Comparison of ENCODE assay signal across 7 cellular contexts in genomic region chr6:122789078-122789861, GRCh38. TPM values are rescaled to one million over a fixed set of nuclear protein-coding genes. Genes with fewer than 3 reads are reported as not detected.
DNase-seq lines count a peak whose midpoint lies in the region; ATAC-seq and TF ChIP-seq lines count a peak whose summit lies in the region.

SMPDL3A (plus strand) TSS chr6:122789258; CDS start chr6:122789347, 89 bp downstream.

- H3K9me3 ChIP-seq in HUES64 (ENCODE audit: insufficient read depth, low read depth, low read length), result no peaks in the 10 kb centered on the region
- no peaks in the 10 kb centered on the region for H3K9me3 ChIP-seq in PC-3 (ENCODE audit: low read length)

- peak; percentile 28 for TF ChIP-seq CTCF in GM10248 (IDR thresholded peaks at IDR 0.05; ENCODE audit: control extremely low read depth, extremely low read depth, low read depth, missing control alignments)
- peak; percentile 63 for TF ChIP-seq CTCF in PC-3 (conservative IDR thresholded peaks at IDR 0.05; ENCODE audit: low read depth, low read length)
- TF ChIP-seq CTCF in astrocyte of the spinal cord (IDR thresholded peaks at IDR 0.05; ENCODE audit: low read depth, low read length), result peak; percentile 53
- TF ChIP-seq CTCF in progenitor cell of endocrine pancreas (IDR thresholded peaks at IDR 0.05; ENCODE audit: unreplicated experiment), result peak; percentile 59

- peak within 1 kb of the TSS; percentile 96 for H2AFZ ChIP-seq in PC-3 (ENCODE audit: low read length)

- CTCF ChIA-PET in GM10248 (lab: Yijun Ruan, JAX), result interaction anchor here (1.2 to 2.2 kb wide), 3 partner anchors 11 to 50 kb away, joined by 3 to 25 read pairs (median 5); no protein-coding TSS in a partner anchor
- CTCF ChIA-PET in PC-3 (lab: Charles Lee), result interaction anchor here (0.6 to 1.0 kb wide), 2 partner anchors 9 to 49 kb away, joined by 3 to 7 read pairs; no protein-coding TSS in a partner anchor

- in situ Hi-C loops in astrocyte of the spinal cord (cut with HindIII; ENCODE audit: low sequenced_read_pairs), result no loop called here

- peaks cover 41% of the 10 kb centered on the region for H3K27me3 ChIP-seq in HUES64 (ENCODE audit: insufficient read depth, low read length)
- no peaks in the 10 kb centered on the region for H3K27me3 ChIP-seq in PC-3 (ENCODE audit: low read length)

- no peaks in the 10 kb centered on the region for H4K20me1 ChIP-seq in PC-3 (ENCODE audit: low read length)

- peaks cover 24% of the 10 kb centered on the region for H3K4me1 ChIP-seq in HUES64 (ENCODE audit: insufficient read depth, low read length)
- H3K4me1 ChIP-seq in PC-3 (ENCODE audit: insufficient read depth, low read length), result peaks cover 27% of the 10 kb centered on the region

- H3K36me3 ChIP-seq in HUES64 (ENCODE audit: insufficient read depth, low read length) (no peaks in the 10 kb centered on the region), PC-3 (ENCODE audit: low read depth, low read length) (no peaks in the 10 kb centered on the region)

- peak; percentile 58 for DNase-seq in GM10248 (ENCODE audit: extremely low spot score)
- peak; percentile 72 for DNase-seq in PC-3
- peak; percentile 90 for DNase-seq in astrocyte of the spinal cord (ENCODE audit: low read depth, low spot score)
- DNase-seq in hippocampal formation (lab: John Stamatoyannopoulos, UW), result peak; percentile 80 to 91
- peak; percentile 81 for DNase-seq in progenitor cell of endocrine pancreas (ENCODE audit: low spot score, unreplicated experiment)

- no peaks in the 10 kb centered on the region for H3K9me3 Mint-ChIP-seq in progenitor cell of endocrine pancreas (ENCODE audit: low read depth)

- H3K27ac Mint-ChIP-seq in progenitor cell of endocrine pancreas, result peak within 1 kb of the TSS; percentile 98

- H3K27ac ChIP-seq in HUES64 (ENCODE audit: low read depth, low read length), result peak within 1 kb of the TSS; percentile 64; the same call in 1 of the 2 replicates
- peak within 1 kb of the TSS; percentile 80 for H3K27ac ChIP-seq in PC-3 (ENCODE audit: low read length)

- intact Hi-C loops in PC-3 (cut with micrococcal nuclease), result loop anchor here (5.0 kb wide), 2 partner anchors 48 to 57 kb away; no protein-coding TSS in a partner anchor

- POLR2A ChIA-PET in GM10248 (lab: Yijun Ruan, JAX) (no interaction called here), PC-3 (lab: Charles Lee; ENCODE audit: unreplicated experiment) (interaction anchor here (0.6 to 0.9 kb wide), 5 partner anchors 9 to 165 kb away, joined by 3 to 8 read pairs (median 4); no protein-coding TSS in a partner anchor)

- under 1% methylated on average over 69 of the region's 69 CpGs for WGBS in HUES64

- peak within 1 kb of the TSS; percentile 59 for H3K9ac ChIP-seq in HUES64 (ENCODE audit: low read depth, low read length)
- H3K9ac ChIP-seq in PC-3 (ENCODE audit: low read length), result peak within 1 kb of the TSS; percentile 79

- H3F3A ChIP-seq in PC-3 (ENCODE audit: low read length, unreplicated experiment), result no peaks in the 10 kb centered on the region

- ATAC-seq in GM21717 (IDR thresholded peaks at IDR 0.05; ENCODE audit: unreplicated experiment), result peak; percentile 46
- ATAC-seq in PC-3, result peak; percentile 73

- H3K4me3 ChIP-seq in HUES64 (ENCODE audit: low read length) (peak within 1 kb of the TSS; percentile 73), PC-3 (ENCODE audit: low read length) (peak within 1 kb of the TSS; percentile 88), astrocyte of the spinal cord (ENCODE audit: low read depth, low read length) (peak within 1 kb of the TSS; percentile 63)

- BruUV-seq in PC-3 (replicated peaks; lab: Mats Ljungman, UMichigan), result TSS peak; percentile 62

- peaks cover 3% of the 10 kb centered on the region for H3K27me3 Mint-ChIP-seq in progenitor cell of endocrine pancreas

- H3K9me2 ChIP-seq in PC-3 (replicated peaks; ENCODE audit: low read length), result no peaks in the 10 kb centered on the region

- no peaks in the 10 kb centered on the region for H3K36me3 Mint-ChIP-seq in progenitor cell of endocrine pancreas (ENCODE audit: insufficient read depth)

- H3K4me3 Mint-ChIP-seq in progenitor cell of endocrine pancreas (ENCODE audit: low read depth), result peak within 1 kb of the TSS; percentile 91

- peaks cover 26% of the 10 kb centered on the region for H3K79me2 ChIP-seq in PC-3 (ENCODE audit: low read length)

- H3K4me2 ChIP-seq in PC-3 (ENCODE audit: low read length), result peak within 1 kb of the TSS; percentile 97

- H3K4me1 Mint-ChIP-seq in progenitor cell of endocrine pancreas (ENCODE audit: low read depth), result peaks cover 40% of the 10 kb centered on the region

RNA-seq across cellular contexts. Expression of gene SMPDL3A, which starts in this region (rescaled TPM):
- polyA plus RNA-seq in HUES64 (2013, experiment 1 of 2), result 2.3 TPM
- polyA plus RNA-seq in HUES64 (2013, experiment 2 of 2), result 3.6 TPM
- 2.7 and 4.6 TPM in 2 replicates for total RNA-seq in PC-3 (2014; rRNA removed)
- 8.6 and 11.0 TPM in 2 replicates for total RNA-seq in progenitor cell of endocrine pancreas

Comparison
In these comparisons a context has a peak if more than half of its experiments do, and no peak if none do; other contexts are left out.
1. Peak in every context shown above with its lines: DNase-seq, ATAC-seq, H3K4me3 ChIP-seq and H3K27ac ChIP-seq.